ENCODE assay signal across 14 cellular contexts in genomic region chr10:130799532-130799931, GRCh38.
"Had no signal": no experiment of that assay in that cellular context is flagged by ENCODE, and none has a peak within 500 bp of the region (broad histone marks: within the 10 kb centered on the region; RNA-seq: fewer than 3 reads in every experiment).

No MANE protein-coding gene starts in this region.

- ATAC-seq: esophagus mucosa; heart left ventricle; left lung; mucosa of descending colon; naive thymus-derived CD8-positive, alpha-beta T cell; right cardiac atrium had no signal

- DNase-seq: effector memory CD4-positive, alpha-beta T cell; heart left ventricle; hypothalamus; islet precursor cell; left lung; mucosa of descending colon; right cardiac atrium; small intestine; stimulated activated CD4-positive, alpha-beta T cell treated with anti-CD3 and anti-CD28 coated beads, Interleukin-12 subunit alpha, Interleukin-12 subunit beta, amount 100 ng/mL, for 4 hours; stimulated activated CD4-positive, alpha-beta T cell treated with anti-CD3 and anti-CD28 coated beads, Interleukin-2, amount 100 ng/mL, for 48 hours; stimulated activated naive CD4-positive, alpha-beta T cell treated with Interleukin-2 at 50 U/mL for 16 hours; trophoblast cell had no signal
